In the genomic region with DNA sequence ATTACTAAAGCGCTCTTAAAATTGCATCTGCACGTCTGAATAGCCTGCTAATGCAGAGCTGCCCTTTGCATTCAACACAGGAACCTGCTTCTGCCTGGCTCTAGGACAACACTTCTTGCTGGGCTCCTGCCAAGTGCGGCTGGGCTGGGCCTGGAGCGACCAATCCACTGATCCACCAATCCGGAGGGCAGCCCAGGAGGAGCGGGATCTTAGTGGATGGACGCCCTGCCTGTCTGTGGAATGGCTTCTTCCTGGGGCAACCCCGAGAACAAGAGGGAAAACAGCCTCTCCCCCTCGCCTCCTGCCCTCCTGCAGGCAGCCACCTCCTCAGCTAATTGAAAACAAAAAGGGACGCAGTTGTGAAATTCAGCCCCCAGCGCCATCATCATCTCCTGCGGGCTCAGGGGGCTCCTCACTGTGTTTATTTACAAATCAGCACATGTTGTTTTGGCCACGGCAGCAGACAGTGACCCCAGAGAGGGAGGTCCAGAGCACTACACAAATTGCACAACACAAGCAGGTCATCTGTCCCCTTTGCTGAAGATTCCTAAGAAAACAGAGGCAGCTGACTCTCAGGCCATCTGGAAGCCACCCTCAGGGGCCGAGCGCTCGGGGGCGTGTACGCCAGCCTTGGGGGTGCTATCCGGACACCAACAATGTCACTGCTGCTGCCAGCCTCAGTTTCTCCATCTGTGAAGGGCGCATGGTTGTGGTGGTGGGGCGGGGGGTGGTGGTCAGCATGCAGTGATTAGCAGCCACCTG, we compare ENCODE assay signal across 8 cellular contexts. TPM values are rescaled to one million over a fixed set of nuclear protein-coding genes. Genes with fewer than 3 reads are reported as not detected.
DNase-seq lines count a peak whose midpoint lies in the region; ATAC-seq and TF ChIP-seq lines count a peak whose summit lies in the region.

No MANE protein-coding gene starts in this region.

- H3K36me3 Mint-ChIP-seq in GM23338 (ENCODE audit: low read depth) (no peaks in the 10 kb centered on the region), chondrocyte (ENCODE audit: low read depth) (no peaks in the 10 kb centered on the region)

- H3K27me3 ChIP-seq in GM23338 (ENCODE audit: insufficient read depth): no peaks in the 10 kb centered on the region

- H3K9me2 ChIP-seq in GM23338 (ENCODE audit: insufficient read depth): peaks cover 12% of the 10 kb centered on the region; the same call in 1 of the 2 replicates

- no peak overlapping the region for H3K27ac ChIP-seq in GM23338 (ENCODE audit: low read depth)

- H3K27me3 Mint-ChIP-seq in GM23338 (ENCODE audit: insufficient read depth, low read depth, poor library complexity): peaks cover 6% of the 10 kb centered on the region
- H3K27me3 Mint-ChIP-seq in chondrocyte (ENCODE audit: low read depth): peaks cover 16% of the 10 kb centered on the region

- H3K4me1 Mint-ChIP-seq in GM23338 (peaks cover 48% of the 10 kb centered on the region), chondrocyte (ENCODE audit: low read depth) (peaks cover 11% of the 10 kb centered on the region)

- DNase-seq in GM23338 (ENCODE audit: low spot score) (peak; percentile 94), NCI-H526 (lab: John Stamatoyannopoulos, UW) (peak; percentile 85 to 86), chondrocyte (ENCODE audit: low spot score) (peak; percentile 98), iPS-NIHi7 (ENCODE audit: extremely low spot score) (peak; percentile 98), sciatic nerve (ENCODE audit: low spot score) (peak; percentile 98)
- DNase-seq in activated naive CD4-positive, alpha-beta T cell treated with anti-CD3 and anti-CD28 coated beads, Interleukin-2, amount 50 U/mL, for 16 hours: no peak
- no peak for DNase-seq in activated CD4-positive, alpha-beta T cell treated with anti-CD3 and anti-CD28 coated beads, Interleukin-2, amount 50 U/mL, for 1 hour

- H3K4me3 Mint-ChIP-seq in GM23338: peak overlapping the region; percentile 28; the same call in 1 of the 3 replicates
- peak overlapping the region; percentile 84 for H3K4me3 Mint-ChIP-seq in chondrocyte (ENCODE audit: unreplicated experiment)

- peak overlapping the region; percentile 89 for H3K27ac Mint-ChIP-seq in GM23338
- peak overlapping the region; percentile 78 for H3K27ac Mint-ChIP-seq in chondrocyte (ENCODE audit: unreplicated experiment)

- H2AFZ ChIP-seq in GM23338: peak overlapping the region; percentile 63

- H3K9me3 Mint-ChIP-seq in GM23338 (no peaks in the 10 kb centered on the region), chondrocyte (ENCODE audit: low read depth) (no peaks in the 10 kb centered on the region)

- intact Hi-C loops in sciatic nerve (cut with DNase I): no loop called here

- TF ChIP-seq CTCF in GM23338 (conservative IDR thresholded peaks at IDR 0.05; ENCODE audit: low read depth in 2 of 2) (no peak), chondrocyte (IDR thresholded peaks at IDR 0.05) (no peak)

- no peaks in the 10 kb centered on the region for H3F3A ChIP-seq in GM23338 (replicated peaks; ENCODE audit: low read depth)

- H3K4me3 ChIP-seq in GM23338: no peak overlapping the region

- H3K36me3 ChIP-seq in GM23338 (ENCODE audit: insufficient read depth): no peaks in the 10 kb centered on the region

- H4K20me1 ChIP-seq in GM23338 (replicated peaks; ENCODE audit: insufficient read depth): no peaks in the 10 kb centered on the region

- peaks cover 16% of the 10 kb centered on the region for H3K4me1 ChIP-seq in GM23338 (ENCODE audit: insufficient read depth)

- ATAC-seq in GM23338 (peak; percentile 98), sciatic nerve (peak; percentile 96), HG02610 (IDR thresholded peaks at IDR 0.05; ENCODE audit: unreplicated experiment) (no peak)

- H3K79me2 ChIP-seq in GM23338 (replicated peaks; ENCODE audit: insufficient read depth): no peaks in the 10 kb centered on the region

- peak overlapping the region; percentile 18; the same call in 1 of the 2 replicates for H3K4me2 ChIP-seq in GM23338

TF ChIP-seq in GM23338, 12 proteins besides CTCF, POLR2A, EP300 and RAD21:
- TF ChIP-seq, protein P1, sequence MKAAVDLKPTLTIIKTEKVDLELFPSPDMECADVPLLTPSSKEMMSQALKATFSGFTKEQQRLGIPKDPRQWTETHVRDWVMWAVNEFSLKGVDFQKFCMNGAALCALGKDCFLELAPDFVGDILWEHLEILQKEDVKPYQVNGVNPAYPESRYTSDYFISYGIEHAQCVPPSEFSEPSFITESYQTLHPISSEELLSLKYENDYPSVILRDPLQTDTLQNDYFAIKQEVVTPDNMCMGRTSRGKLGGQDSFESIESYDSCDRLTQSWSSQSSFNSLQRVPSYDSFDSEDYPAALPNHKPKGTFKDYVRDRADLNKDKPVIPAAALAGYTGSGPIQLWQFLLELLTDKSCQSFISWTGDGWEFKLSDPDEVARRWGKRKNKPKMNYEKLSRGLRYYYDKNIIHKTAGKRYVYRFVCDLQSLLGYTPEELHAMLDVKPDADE (IDR thresholded peaks at IDR 0.05): no peak
- no peak for TF ChIP-seq EZH2 (IDR thresholded peaks at IDR 0.05; ENCODE audit: low read depth, unreplicated experiment)
- TF ChIP-seq, protein P2, sequence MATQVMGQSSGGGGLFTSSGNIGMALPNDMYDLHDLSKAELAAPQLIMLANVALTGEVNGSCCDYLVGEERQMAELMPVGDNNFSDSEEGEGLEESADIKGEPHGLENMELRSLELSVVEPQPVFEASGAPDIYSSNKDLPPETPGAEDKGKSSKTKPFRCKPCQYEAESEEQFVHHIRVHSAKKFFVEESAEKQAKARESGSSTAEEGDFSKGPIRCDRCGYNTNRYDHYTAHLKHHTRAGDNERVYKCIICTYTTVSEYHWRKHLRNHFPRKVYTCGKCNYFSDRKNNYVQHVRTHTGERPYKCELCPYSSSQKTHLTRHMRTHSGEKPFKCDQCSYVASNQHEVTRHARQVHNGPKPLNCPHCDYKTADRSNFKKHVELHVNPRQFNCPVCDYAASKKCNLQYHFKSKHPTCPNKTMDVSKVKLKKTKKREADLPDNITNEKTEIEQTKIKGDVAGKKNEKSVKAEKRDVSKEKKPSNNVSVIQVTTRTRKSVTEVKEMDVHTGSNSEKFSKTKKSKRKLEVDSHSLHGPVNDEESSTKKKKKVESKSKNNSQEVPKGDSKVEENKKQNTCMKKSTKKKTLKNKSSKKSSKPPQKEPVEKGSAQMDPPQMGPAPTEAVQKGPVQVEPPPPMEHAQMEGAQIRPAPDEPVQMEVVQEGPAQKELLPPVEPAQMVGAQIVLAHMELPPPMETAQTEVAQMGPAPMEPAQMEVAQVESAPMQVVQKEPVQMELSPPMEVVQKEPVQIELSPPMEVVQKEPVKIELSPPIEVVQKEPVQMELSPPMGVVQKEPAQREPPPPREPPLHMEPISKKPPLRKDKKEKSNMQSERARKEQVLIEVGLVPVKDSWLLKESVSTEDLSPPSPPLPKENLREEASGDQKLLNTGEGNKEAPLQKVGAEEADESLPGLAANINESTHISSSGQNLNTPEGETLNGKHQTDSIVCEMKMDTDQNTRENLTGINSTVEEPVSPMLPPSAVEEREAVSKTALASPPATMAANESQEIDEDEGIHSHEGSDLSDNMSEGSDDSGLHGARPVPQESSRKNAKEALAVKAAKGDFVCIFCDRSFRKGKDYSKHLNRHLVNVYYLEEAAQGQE (IDR thresholded peaks at IDR 0.05; ENCODE audit: unreplicated experiment): no peak
- no peak for TF ChIP-seq NANOG (IDR thresholded peaks at IDR 0.05; ENCODE audit: borderline replicate concordance)
- TF ChIP-seq POLR2AphosphoS5 (IDR thresholded peaks at IDR 0.05; ENCODE audit: low read depth): peak; percentile 45
- TF ChIP-seq EZH2phosphoT487 (IDR thresholded peaks at IDR 0.05; ENCODE audit: unreplicated experiment): no peak
- TF ChIP-seq ZNF114 (CRISPR knock-in tag; IDR thresholded peaks at IDR 0.05): no peak
- no peak for TF ChIP-seq CREB1 (CRISPR knock-in tag; IDR thresholded peaks at IDR 0.05; ENCODE audit: low read depth)

RNA-seq across cellular contexts. Expression of a gene that starts 57.3 kb away (rescaled TPM):
- total RNA-seq in GM23338 (2014; rRNA removed; shearing (Covaris generic)): 12.7 and 15.8 TPM in 2 replicates
- 24.1 TPM in 2 replicates for polyA plus RNA-seq in GM23338 (2016; fragmentation: Nextera tagmentation; extraction: Ambion mirVana)
- total RNA-seq in chondrocyte: 1.5 to 4.6 TPM (median 3.2 TPM) in 3 replicates
- 3.5 TPM for total RNA-seq in sciatic nerve

Comparison
In these comparisons a context has a peak if more than half of its experiments do, and no peak if none do; other contexts are left out.
1. DNase-seq: peak in GM23338 (single experiment), NCI-H526 (2 of 2), chondrocyte (single experiment), iPS-NIHi7 (single experiment) and sciatic nerve (single experiment); none in activated naive CD4-positive, alpha-beta T cell treated with anti-CD3 and anti-CD28 coated beads, Interleukin-2, amount 50 U/mL, for 16 hours (single experiment) and activated CD4-positive, alpha-beta T cell treated with anti-CD3 and anti-CD28 coated beads, Interleukin-2, amount 50 U/mL, for 1 hour (single experiment).